1 cellular context compared by ENCODE assay signal in the genomic region with DNA sequence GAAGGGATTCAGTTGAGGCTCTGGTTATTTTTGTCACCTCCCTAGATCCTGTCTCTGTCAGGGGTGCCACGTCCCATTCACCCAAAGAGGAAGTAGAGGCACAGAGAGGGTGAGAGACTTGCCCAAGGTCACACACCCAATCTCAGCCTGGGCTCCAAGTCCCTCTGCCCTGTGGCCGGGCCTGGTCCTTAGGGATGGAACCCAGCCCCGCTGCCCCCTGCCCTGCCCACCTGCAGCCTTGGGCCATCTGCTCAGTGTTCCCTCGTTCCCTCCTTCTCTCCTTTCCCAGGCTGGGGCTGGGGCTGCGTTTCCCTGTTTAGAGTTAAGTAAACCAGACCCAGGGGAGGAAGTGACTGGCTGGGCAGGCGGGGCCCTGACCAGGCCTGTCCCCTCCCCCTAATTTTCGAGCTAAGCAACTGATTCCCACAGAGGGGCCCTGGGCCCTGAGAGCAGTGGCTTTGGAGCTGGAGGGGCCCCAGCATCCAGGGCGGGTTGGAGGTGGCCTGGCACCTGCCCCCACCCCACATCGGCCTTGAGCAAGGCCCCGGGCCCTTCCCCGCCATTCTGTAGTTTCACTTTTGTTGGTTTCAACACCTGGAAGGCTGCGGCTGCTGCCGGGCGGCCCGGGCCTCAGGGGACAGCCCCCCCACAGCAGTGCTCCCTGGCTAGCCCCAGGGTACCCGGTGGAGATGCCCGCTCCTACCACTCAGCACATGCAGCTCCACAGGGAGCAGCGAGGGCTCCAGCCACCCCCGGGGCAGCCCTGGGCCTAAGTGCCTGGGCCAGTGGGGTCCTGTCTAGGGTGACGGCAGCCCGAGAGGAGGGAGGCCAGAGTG.
TF ChIP-seq lines count a peak whose summit lies in the region.

No MANE protein-coding gene starts in this region.

TF ChIP-seq in HepG2, 621 proteins besides CTCF, POLR2A, EP300 and RAD21 (continued from another document and continues in another):
- TF ChIP-seq, protein P1, sequence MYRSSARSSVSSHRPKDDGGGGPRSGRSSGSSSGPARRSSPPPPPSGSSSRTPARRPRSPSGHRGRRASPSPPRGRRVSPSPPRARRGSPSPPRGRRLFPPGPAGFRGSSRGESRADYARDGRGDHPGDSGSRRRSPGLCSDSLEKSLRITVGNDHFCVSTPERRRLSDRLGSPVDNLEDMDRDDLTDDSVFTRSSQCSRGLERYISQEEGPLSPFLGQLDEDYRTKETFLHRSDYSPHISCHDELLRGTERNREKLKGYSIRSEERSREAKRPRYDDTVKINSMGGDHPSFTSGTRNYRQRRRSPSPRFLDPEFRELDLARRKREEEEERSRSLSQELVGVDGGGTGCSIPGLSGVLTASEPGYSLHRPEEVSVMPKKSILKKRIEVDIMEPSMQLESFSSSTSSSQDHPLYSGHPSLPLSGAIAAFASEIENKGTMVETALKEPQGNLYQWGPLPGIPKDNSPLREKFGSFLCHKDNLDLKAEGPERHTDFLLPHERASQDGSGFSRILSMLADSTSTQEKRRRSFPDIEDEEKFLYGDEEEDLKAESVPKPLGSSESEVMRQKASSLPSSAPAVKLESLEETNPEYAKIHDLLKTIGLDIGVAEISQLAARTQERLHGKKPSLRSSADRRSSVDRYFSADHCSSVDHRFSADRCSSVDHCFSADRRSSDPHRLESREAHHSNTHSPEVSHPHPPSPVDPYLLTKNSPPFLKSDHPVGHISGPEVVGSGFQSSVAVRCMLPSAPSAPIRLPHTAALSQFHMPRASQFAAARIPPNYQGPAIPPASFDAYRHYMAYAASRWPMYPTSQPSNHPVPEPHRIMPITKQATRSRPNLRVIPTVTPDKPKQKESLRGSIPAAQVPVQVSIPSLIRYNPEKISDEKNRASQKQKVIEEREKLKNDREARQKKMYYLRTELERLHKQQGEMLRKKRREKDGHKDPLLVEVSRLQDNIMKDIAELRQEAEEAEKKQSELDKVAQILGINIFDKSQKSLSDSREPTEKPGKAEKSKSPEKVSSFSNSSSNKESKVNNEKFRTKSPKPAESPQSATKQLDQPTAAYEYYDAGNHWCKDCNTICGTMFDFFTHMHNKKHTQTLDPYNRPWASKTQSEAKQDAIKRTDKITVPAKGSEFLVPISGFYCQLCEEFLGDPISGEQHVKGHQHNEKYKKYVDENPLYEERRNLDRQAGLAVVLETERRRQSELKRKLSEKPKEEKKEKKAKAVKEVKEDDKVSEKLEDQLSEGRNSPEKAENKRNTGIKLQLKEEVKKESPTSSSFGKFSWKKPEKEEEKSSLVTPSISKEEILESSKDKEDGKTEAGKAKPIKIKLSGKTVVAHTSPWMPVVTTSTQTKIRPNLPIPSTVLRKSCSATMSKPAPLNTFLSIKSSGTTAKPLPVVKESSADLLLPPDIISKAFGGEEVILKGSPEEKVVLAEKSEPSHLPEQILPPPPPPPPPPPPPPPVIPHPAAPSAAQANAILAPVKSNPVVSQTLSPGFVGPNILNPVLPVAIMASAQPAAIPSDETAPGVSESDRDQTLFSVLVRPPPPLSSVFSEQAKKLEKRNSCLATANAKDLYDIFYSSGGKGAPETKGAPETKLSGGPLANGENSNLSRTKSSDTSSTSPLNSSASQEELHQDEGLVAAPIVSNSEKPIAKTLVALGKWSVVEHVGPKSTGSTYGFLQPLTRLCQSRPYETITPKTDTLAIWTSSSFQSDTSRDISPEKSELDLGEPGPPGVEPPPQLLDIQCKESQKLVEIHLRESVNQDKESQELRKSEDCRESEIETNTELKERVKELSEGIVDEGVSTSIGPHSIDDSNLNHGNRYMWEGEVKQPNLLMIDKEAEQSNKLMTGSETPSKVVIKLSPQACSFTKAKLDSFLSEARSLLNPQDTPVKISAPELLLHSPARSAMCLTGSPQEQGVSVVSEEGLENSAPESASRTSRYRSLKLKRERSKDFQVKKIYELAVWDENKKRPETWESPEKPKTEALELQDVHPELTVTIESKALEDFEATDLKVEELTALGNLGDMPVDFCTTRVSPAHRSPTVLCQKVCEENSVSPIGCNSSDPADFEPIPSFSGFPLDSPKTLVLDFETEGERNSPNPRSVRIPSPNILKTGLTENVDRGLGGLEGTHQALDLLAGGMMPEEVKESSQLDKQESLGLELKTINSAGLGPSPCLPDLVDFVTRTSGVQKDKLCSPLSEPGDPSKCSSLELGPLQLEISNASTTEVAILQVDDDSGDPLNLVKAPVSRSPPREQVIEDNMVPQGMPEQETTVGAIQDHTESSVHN (CRISPR knock-in tag; IDR thresholded peaks at IDR 0.05) = no peak
- TF ChIP-seq, protein P2, sequence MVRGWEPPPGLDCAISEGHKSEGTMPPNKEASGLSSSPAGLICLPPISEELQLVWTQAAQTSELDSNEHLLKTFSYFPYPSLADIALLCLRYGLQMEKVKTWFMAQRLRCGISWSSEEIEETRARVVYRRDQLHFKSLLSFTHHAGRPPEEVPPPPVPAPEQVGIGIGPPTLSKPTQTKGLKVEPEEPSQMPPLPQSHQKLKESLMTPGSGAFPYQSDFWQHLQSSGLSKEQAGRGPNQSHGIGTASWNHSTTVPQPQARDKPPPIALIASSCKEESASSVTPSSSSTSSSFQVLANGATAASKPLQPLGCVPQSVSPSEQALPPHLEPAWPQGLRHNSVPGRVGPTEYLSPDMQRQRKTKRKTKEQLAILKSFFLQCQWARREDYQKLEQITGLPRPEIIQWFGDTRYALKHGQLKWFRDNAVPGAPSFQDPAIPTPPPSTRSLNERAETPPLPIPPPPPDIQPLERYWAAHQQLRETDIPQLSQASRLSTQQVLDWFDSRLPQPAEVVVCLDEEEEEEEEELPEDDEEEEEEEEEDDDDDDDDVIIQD (CRISPR knock-in tag; IDR thresholded peaks at IDR 0.05; ENCODE audit: low read depth) = 0 out of 2 replicates have a peak, but pooled peaks have one; percentile 25
- TF ChIP-seq SAP130 (CRISPR knock-in tag; IDR thresholded peaks at IDR 0.05; ENCODE audit: low read depth) (peak; percentile 86), FOXC1 (CRISPR knock-in tag; IDR thresholded peaks at IDR 0.05; ENCODE audit: borderline replicate concordance) (0 out of 2 replicates have a peak, but pooled peaks have one; percentile 38), TOPORS (CRISPR knock-in tag; IDR thresholded peaks at IDR 0.05) (no peak), REXO4 (CRISPR knock-in tag; IDR thresholded peaks at IDR 0.05; ENCODE audit: borderline replicate concordance) (no peak), SMAD9 (CRISPR knock-in tag; IDR thresholded peaks at IDR 0.05) (no peak), ERF (CRISPR knock-in tag; IDR thresholded peaks at IDR 0.05) (peak; percentile 30), KDM4B (CRISPR knock-in tag; IDR thresholded peaks at IDR 0.05) (no peak), MIER2 (CRISPR knock-in tag; IDR thresholded peaks at IDR 0.05) (no peak), KAT7 (CRISPR knock-in tag; IDR thresholded peaks at IDR 0.05; ENCODE audit: borderline replicate concordance) (no peak), ZMYM3 (CRISPR knock-in tag; IDR thresholded peaks at IDR 0.05) (peak; percentile 85), GABPA (IDR thresholded peaks at IDR 0.05; ENCODE audit: low read depth, low read length) (no peak), GABPA (CRISPR knock-in tag; IDR thresholded peaks at IDR 0.05; ENCODE audit: low read depth) (peak; percentile 61), NFIB (CRISPR knock-in tag; IDR thresholded peaks at IDR 0.05; ENCODE audit: borderline replicate concordance) (no peak), ZNF816 (CRISPR knock-in tag; IDR thresholded peaks at IDR 0.05; ENCODE audit: borderline replicate concordance) (no peak), ZNF558 (CRISPR knock-in tag; IDR thresholded peaks at IDR 0.05; ENCODE audit: borderline replicate concordance) (no peak; the same call in 1 of the 2 replicates), RELA (CRISPR knock-in tag; IDR thresholded peaks at IDR 0.05) (no peak), POLR2AphosphoS5 (IDR thresholded peaks at IDR 0.05; ENCODE audit: low read depth, low read length) (no peak; the same call in 1 of the 2 replicates), ZNF850 (CRISPR knock-in tag; conservative IDR thresholded peaks at IDR 0.05) (no peak), NFE2L1 (CRISPR knock-in tag; IDR thresholded peaks at IDR 0.05; ENCODE audit: borderline replicate concordance) (no peak)
- TF ChIP-seq, protein P3, sequence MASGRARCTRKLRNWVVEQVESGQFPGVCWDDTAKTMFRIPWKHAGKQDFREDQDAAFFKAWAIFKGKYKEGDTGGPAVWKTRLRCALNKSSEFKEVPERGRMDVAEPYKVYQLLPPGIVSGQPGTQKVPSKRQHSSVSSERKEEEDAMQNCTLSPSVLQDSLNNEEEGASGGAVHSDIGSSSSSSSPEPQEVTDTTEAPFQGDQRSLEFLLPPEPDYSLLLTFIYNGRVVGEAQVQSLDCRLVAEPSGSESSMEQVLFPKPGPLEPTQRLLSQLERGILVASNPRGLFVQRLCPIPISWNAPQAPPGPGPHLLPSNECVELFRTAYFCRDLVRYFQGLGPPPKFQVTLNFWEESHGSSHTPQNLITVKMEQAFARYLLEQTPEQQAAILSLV (CRISPR knock-in tag; IDR thresholded peaks at IDR 0.05; ENCODE audit: borderline replicate concordance) = 0 out of 2 replicates have a peak, but pooled peaks have one; percentile 18
- TF ChIP-seq, protein P4, sequence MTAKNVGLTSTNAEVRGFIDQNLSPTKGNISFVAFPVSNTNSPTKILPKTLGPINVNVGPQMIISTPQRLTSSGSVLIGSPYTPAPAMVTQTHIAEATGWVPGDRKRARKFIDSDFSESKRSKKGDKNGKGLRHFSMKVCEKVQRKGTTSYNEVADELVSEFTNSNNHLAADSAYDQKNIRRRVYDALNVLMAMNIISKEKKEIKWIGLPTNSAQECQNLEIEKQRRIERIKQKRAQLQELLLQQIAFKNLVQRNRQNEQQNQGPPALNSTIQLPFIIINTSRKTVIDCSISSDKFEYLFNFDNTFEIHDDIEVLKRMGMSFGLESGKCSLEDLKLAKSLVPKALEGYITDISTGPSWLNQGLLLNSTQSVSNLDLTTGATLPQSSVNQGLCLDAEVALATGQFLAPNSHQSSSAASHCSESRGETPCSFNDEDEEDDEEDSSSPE (CRISPR knock-in tag; IDR thresholded peaks at IDR 0.05) = no peak
- TF ChIP-seq, protein P5, sequence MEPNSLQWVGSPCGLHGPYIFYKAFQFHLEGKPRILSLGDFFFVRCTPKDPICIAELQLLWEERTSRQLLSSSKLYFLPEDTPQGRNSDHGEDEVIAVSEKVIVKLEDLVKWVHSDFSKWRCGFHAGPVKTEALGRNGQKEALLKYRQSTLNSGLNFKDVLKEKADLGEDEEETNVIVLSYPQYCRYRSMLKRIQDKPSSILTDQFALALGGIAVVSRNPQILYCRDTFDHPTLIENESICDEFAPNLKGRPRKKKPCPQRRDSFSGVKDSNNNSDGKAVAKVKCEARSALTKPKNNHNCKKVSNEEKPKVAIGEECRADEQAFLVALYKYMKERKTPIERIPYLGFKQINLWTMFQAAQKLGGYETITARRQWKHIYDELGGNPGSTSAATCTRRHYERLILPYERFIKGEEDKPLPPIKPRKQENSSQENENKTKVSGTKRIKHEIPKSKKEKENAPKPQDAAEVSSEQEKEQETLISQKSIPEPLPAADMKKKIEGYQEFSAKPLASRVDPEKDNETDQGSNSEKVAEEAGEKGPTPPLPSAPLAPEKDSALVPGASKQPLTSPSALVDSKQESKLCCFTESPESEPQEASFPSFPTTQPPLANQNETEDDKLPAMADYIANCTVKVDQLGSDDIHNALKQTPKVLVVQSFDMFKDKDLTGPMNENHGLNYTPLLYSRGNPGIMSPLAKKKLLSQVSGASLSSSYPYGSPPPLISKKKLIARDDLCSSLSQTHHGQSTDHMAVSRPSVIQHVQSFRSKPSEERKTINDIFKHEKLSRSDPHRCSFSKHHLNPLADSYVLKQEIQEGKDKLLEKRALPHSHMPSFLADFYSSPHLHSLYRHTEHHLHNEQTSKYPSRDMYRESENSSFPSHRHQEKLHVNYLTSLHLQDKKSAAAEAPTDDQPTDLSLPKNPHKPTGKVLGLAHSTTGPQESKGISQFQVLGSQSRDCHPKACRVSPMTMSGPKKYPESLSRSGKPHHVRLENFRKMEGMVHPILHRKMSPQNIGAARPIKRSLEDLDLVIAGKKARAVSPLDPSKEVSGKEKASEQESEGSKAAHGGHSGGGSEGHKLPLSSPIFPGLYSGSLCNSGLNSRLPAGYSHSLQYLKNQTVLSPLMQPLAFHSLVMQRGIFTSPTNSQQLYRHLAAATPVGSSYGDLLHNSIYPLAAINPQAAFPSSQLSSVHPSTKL (CRISPR knock-in tag; IDR thresholded peaks at IDR 0.05) = no peak
- TF ChIP-seq, protein P6, sequence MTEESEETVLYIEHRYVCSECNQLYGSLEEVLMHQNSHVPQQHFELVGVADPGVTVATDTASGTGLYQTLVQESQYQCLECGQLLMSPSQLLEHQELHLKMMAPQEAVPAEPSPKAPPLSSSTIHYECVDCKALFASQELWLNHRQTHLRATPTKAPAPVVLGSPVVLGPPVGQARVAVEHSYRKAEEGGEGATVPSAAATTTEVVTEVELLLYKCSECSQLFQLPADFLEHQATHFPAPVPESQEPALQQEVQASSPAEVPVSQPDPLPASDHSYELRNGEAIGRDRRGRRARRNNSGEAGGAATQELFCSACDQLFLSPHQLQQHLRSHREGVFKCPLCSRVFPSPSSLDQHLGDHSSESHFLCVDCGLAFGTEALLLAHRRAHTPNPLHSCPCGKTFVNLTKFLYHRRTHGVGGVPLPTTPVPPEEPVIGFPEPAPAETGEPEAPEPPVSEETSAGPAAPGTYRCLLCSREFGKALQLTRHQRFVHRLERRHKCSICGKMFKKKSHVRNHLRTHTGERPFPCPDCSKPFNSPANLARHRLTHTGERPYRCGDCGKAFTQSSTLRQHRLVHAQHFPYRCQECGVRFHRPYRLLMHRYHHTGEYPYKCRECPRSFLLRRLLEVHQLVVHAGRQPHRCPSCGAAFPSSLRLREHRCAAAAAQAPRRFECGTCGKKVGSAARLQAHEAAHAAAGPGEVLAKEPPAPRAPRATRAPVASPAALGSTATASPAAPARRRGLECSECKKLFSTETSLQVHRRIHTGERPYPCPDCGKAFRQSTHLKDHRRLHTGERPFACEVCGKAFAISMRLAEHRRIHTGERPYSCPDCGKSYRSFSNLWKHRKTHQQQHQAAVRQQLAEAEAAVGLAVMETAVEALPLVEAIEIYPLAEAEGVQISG (CRISPR knock-in tag; IDR thresholded peaks at IDR 0.05) = no peak
- TF ChIP-seq, protein P7, sequence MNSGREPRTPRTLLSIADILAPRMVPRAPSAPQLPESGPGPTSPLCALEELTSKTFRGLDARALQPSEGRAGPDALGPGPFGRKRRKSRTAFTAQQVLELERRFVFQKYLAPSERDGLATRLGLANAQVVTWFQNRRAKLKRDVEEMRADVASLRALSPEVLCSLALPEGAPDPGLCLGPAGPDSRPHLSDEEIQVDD (CRISPR knock-in tag; IDR thresholded peaks at IDR 0.05; ENCODE audit: borderline replicate concordance) = no peak
- TF ChIP-seq, protein P8, sequence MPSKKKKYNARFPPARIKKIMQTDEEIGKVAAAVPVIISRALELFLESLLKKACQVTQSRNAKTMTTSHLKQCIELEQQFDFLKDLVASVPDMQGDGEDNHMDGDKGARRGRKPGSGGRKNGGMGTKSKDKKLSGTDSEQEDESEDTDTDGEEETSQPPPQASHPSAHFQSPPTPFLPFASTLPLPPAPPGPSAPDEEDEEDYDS (CRISPR knock-in tag; IDR thresholded peaks at IDR 0.05) = 0 out of 2 replicates have a peak, but pooled peaks have one; percentile 47
- TF ChIP-seq, protein P9, sequence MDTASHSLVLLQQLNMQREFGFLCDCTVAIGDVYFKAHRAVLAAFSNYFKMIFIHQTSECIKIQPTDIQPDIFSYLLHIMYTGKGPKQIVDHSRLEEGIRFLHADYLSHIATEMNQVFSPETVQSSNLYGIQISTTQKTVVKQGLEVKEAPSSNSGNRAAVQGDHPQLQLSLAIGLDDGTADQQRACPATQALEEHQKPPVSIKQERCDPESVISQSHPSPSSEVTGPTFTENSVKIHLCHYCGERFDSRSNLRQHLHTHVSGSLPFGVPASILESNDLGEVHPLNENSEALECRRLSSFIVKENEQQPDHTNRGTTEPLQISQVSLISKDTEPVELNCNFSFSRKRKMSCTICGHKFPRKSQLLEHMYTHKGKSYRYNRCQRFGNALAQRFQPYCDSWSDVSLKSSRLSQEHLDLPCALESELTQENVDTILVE (CRISPR knock-in tag; IDR thresholded peaks at IDR 0.05) = no peak
